In genomic region chr11:118913411-118914125, GRCh38 we compare ENCODE assay signal across 8 cellular contexts. TPM values are rescaled to one million over a fixed set of nuclear protein-coding genes. Genes with fewer than 3 reads are reported as not detected.
DNase-seq lines count a peak whose midpoint lies in the region; TF ChIP-seq lines count a peak whose summit lies in the region.

No MANE protein-coding gene starts in this region.

- H3K4me3 ChIP-seq in AG10803 (ENCODE audit: low read length) (peak overlapping the region; percentile 24), mammary epithelial cell (replicated peaks in 1 of 3; ENCODE audit: insufficient read depth in 1 of 3, low read depth in 2 of 3, low read length in 3 of 3) (no peak overlapping the region), muscle layer of duodenum (ENCODE audit: low read depth in 1 of 2, low read length in 2 of 2) (peak overlapping the region; percentile 13 to 29)

- BruUV-seq in mammary epithelial cell (replicated peaks; lab: Mats Ljungman, UMichigan): no TSS peak

- DNase-seq in AG10803 (ENCODE audit: low read depth): no peak
- peak; percentile 96 for DNase-seq in NCI-H526 treated with DMSO at 0.1 percent for 48 hours (lab: John Stamatoyannopoulos, UW)
- peak; percentile 53 for DNase-seq in mammary epithelial cell
- no peak for DNase-seq in cerebellar nuclear complex (lab: John Stamatoyannopoulos, UW)
- DNase-seq in GM03348 (ENCODE audit: low spot score): no peak
- no peak for DNase-seq in middle frontal gyrus (ENCODE audit: extremely low spot score, low spot score)
- DNase-seq in NCI-H510A (lab: John Stamatoyannopoulos, UW): no peak

- in situ Hi-C loops in mammary epithelial cell (cut with MboI; ENCODE audit: low sequenced_read_pairs in 2 of 2): no loop called here

- CTCF ChIA-PET in mammary epithelial cell (lab: Charles Lee; ENCODE audit: low non-redundant PET): no interaction called here

- TF ChIP-seq CTCF in AG10803 (conservative IDR thresholded peaks at IDR 0.05; ENCODE audit: low read length): no peak
- TF ChIP-seq CTCF in mammary epithelial cell (conservative IDR thresholded peaks at IDR 0.05 in 1 of 2, IDR thresholded peaks at IDR 0.05 in 1 of 2; ENCODE audit: extremely low read depth in 1 of 2, insufficient read depth in 1 of 2, low read depth in 1 of 2, low read length in 2 of 2): no peak

- peaks cover 77% of the 10 kb centered on the region for H3K79me2 ChIP-seq in mammary epithelial cell (ENCODE audit: insufficient read depth, low read length)

- no peak overlapping the region for H2AFZ ChIP-seq in mammary epithelial cell (ENCODE audit: low read depth, low read length)

- peak overlapping the region; percentile 68 for H3K9ac ChIP-seq in mammary epithelial cell (ENCODE audit: insufficient read depth, low read length)

- no CpG with 5 or more reads among the region's 9 CpGs for WGBS in mammary epithelial cell (ENCODE audit: low coverage, missing lambda C conversion rate)

- dilution Hi-C loops in mammary epithelial cell (cut with HindIII; ENCODE audit: low sequenced_read_pairs): no loop called here

- H3K27ac ChIP-seq in mammary epithelial cell (ENCODE audit: insufficient read depth, low read depth, low read length) (peak overlapping the region; percentile 96), muscle layer of duodenum (ENCODE audit: low read length) (peak overlapping the region; percentile 92)

- H3K4me2 ChIP-seq in mammary epithelial cell (ENCODE audit: insufficient read depth, low read depth, low read length): peak overlapping the region; percentile 67

- H3K9me3 ChIP-seq in mammary epithelial cell (replicated peaks; ENCODE audit: insufficient read depth, low read length) (no peaks in the 10 kb centered on the region), muscle layer of duodenum (ENCODE audit: control insufficient read depth in 1 of 2, low read length in 2 of 2) (no peaks in the 10 kb centered on the region)

- peaks cover 95% of the 10 kb centered on the region for H3K4me1 ChIP-seq in mammary epithelial cell (ENCODE audit: insufficient read depth, low read length)
- peaks cover 64 to 75% of the 10 kb centered on the region in 2 donors for H3K4me1 ChIP-seq in muscle layer of duodenum (ENCODE audit: control insufficient read depth in 1 of 2, insufficient read depth in 2 of 2, low read length in 2 of 2)

- no peaks in the 10 kb centered on the region for H3K36me3 ChIP-seq in mammary epithelial cell (ENCODE audit: insufficient read depth, low read length)
- peaks cover 0 to 17% of the 10 kb centered on the region in 2 donors for H3K36me3 ChIP-seq in muscle layer of duodenum (ENCODE audit: control insufficient read depth in 1 of 2, insufficient read depth in 2 of 2, low read length in 2 of 2)

- intact Hi-C loops in mammary epithelial cell (cut with micrococcal nuclease): loop anchor here (5.0 kb wide), 1 partner anchor 404 kb away; the partner anchor contains the start of gene MCAM

- H3K27me3 ChIP-seq in mammary epithelial cell (ENCODE audit: insufficient read depth, low read length): no peaks in the 10 kb centered on the region
- H3K27me3 ChIP-seq in muscle layer of duodenum (ENCODE audit: low read depth, low read length): no peaks in the 10 kb centered on the region

- H4K20me1 ChIP-seq in mammary epithelial cell (ENCODE audit: insufficient read depth, low read length): no peaks in the 10 kb centered on the region

RNA-seq across cellular contexts. Expression of gene BCL9L, which starts 12.2 kb away (rescaled TPM):
- total RNA-seq in mammary epithelial cell: 100 to 1,000 TPM in 1 of 2 donors, 10 to 100 TPM in 1; 29.2 to 146 TPM
- 20.5 TPM for polyA plus RNA-seq in mammary epithelial cell
- polyA minus RNA-seq in mammary epithelial cell: 39.1 TPM

RNA-seq across cellular contexts. Expression of gene CXCR5, which starts 29.9 kb away (rescaled TPM):
- not detected for total RNA-seq in mammary epithelial cell
- polyA plus RNA-seq in mammary epithelial cell: not detected
- not detected for polyA minus RNA-seq in mammary epithelial cell

RNA-seq across cellular contexts. Expression of gene UPK2, which starts 42.5 kb away (rescaled TPM):
- total RNA-seq in mammary epithelial cell: under 1 TPM in 1 of 2 donors, not detected in 1; 0.45 TPM
- 0.74 TPM for polyA plus RNA-seq in mammary epithelial cell
- polyA minus RNA-seq in mammary epithelial cell: not detected

RNA-seq across cellular contexts. Expression of gene FOXR1, which starts 58.0 kb away (rescaled TPM):
- total RNA-seq in mammary epithelial cell: not detected
- polyA plus RNA-seq in mammary epithelial cell: not detected
- not detected for polyA minus RNA-seq in mammary epithelial cell

Comparison
In these comparisons a context has a peak if more than half of its experiments do, and no peak if none do; other contexts are left out.
1. DNase-seq: peak in NCI-H526 treated with DMSO at 0.1 percent for 48 hours (single experiment) and mammary epithelial cell (single experiment); none in AG10803 (single experiment), cerebellar nuclear complex (0 of 2), GM03348 (single experiment), middle frontal gyrus (single experiment) and NCI-H510A (single experiment).
2. H3K4me3 ChIP-seq: peak in AG10803 (single experiment) and muscle layer of duodenum (2 of 2); none in mammary epithelial cell (0 of 3).